Comparison of ENCODE assay signal across 12 cellular contexts in genomic region chr4:39614487-39615162, GRCh38. TPM values are rescaled to one million over a fixed set of nuclear protein-coding genes. Genes with fewer than 3 reads are reported as not detected.
DNase-seq lines count a peak whose midpoint lies in the region; ATAC-seq and TF ChIP-seq lines count a peak whose summit lies in the region.
"Had no signal": no experiment of that assay in that cellular context is flagged by ENCODE, and none has a peak within 500 bp of the region (broad histone marks: within the 10 kb centered on the region; RNA-seq: fewer than 3 reads in every experiment).

No MANE protein-coding gene starts in this region.

- TF ChIP-seq CTCF in GM06990 (IDR thresholded peaks at IDR 0.05; ENCODE audit: insufficient read depth, low read length, poor library complexity, severe bottlenecking) (no peak), PC-3 (conservative IDR thresholded peaks at IDR 0.05; ENCODE audit: low read depth, low read length) (no peak)

- CTCF ChIA-PET in PC-3 (lab: Charles Lee): no interaction called here

- H4K20me1 ChIP-seq in PC-3 (ENCODE audit: low read length): no peaks in the 10 kb centered on the region

- H3K36me3 ChIP-seq in GM06990 (ENCODE audit: control insufficient read depth, insufficient read depth, low read length) (no peaks in the 10 kb centered on the region), PC-3 (ENCODE audit: low read depth, low read length) (no peaks in the 10 kb centered on the region), skeletal muscle satellite cell (ENCODE audit: insufficient read depth, low read length) (peaks cover 4% of the 10 kb centered on the region)
- H3K36me3 ChIP-seq: vagina had no signal

- no peaks in the 10 kb centered on the region for H3F3A ChIP-seq in PC-3 (ENCODE audit: low read length, unreplicated experiment)

- POLR2A ChIA-PET in PC-3 (lab: Charles Lee; ENCODE audit: unreplicated experiment): interaction anchor here (0.6 kb wide), 1 partner anchor 24 kb away, joined by 5 read pairs; no protein-coding TSS in a partner anchor

- peak overlapping the region; percentile 41; the same call in 1 of the 2 replicates for H3K4me2 ChIP-seq in PC-3 (ENCODE audit: low read length)
- H3K4me2 ChIP-seq in skeletal muscle satellite cell (ENCODE audit: low read length): peak overlapping the region; percentile 21

- peaks cover 61% of the 10 kb centered on the region for H3K4me1 ChIP-seq in PC-3 (ENCODE audit: insufficient read depth, low read length)
- H3K4me1 ChIP-seq in skeletal muscle satellite cell (ENCODE audit: control insufficient read depth, insufficient read depth, low read length): peaks cover 66% of the 10 kb centered on the region

- no peaks in the 10 kb centered on the region for H3K79me2 ChIP-seq in PC-3 (ENCODE audit: low read length)

- H3K9me2 ChIP-seq in PC-3 (replicated peaks; ENCODE audit: low read length): no peaks in the 10 kb centered on the region

- no peak overlapping the region for H2AFZ ChIP-seq in PC-3 (ENCODE audit: low read length)

- BruUV-seq in PC-3 (replicated peaks; lab: Mats Ljungman, UMichigan): no TSS peak

- intact Hi-C loops in PC-3 (cut with micrococcal nuclease): no loop called here

- H3K9me3 ChIP-seq in PC-3 (ENCODE audit: low read length): no peaks in the 10 kb centered on the region
- H3K9me3 ChIP-seq in skeletal muscle satellite cell (replicated peaks; ENCODE audit: low read length): no peaks in the 10 kb centered on the region
- H3K9me3 ChIP-seq: vagina had no signal

- DNase-seq in GM06990 (ENCODE audit: extremely low read depth, insufficient read length) (no peak), PC-3 (peak; percentile 69), fibroblast of gingiva (ENCODE audit: low read depth) (peak; percentile 49), amygdala (lab: John Stamatoyannopoulos, UW) (no peak)
- DNase-seq: GDM1, NCI-H526, T-helper 17 cell had no signal

- H3K9ac ChIP-seq in PC-3 (ENCODE audit: low read length) (no peak overlapping the region), skeletal muscle satellite cell (ENCODE audit: low read depth, low read length) (no peak overlapping the region)

- no peaks in the 10 kb centered on the region for H3K27me3 ChIP-seq in GM06990 (replicated peaks; ENCODE audit: control insufficient read depth, insufficient read depth, low read length)
- no peaks in the 10 kb centered on the region for H3K27me3 ChIP-seq in PC-3 (ENCODE audit: low read length)
- no peaks in the 10 kb centered on the region for H3K27me3 ChIP-seq in skeletal muscle satellite cell (ENCODE audit: control insufficient read depth, insufficient read depth, low read length)
- H3K27me3 ChIP-seq: vagina had no signal

- H3K27ac ChIP-seq in PC-3 (ENCODE audit: low read length): peak overlapping the region; percentile 33
- H3K27ac ChIP-seq: vagina had no signal

- ATAC-seq in PC-3 (peak; percentile 51; the same call in 1 of the 2 replicates), GM18502 (IDR thresholded peaks at IDR 0.05; ENCODE audit: poor library complexity, unreplicated experiment) (no peak), GM19455 (IDR thresholded peaks at IDR 0.05; ENCODE audit: unreplicated experiment) (no peak), HG03097 (IDR thresholded peaks at IDR 0.05; ENCODE audit: low FRiP score, unreplicated experiment) (no peak)
- ATAC-seq: T-helper 17 cell had no signal

- H3K4me3 ChIP-seq in GM06990 (replicated peaks; ENCODE audit: low read depth, low read length) (peak overlapping the region; percentile 44), PC-3 (ENCODE audit: low read length) (no peak overlapping the region), skeletal muscle satellite cell (ENCODE audit: low read length) (no peak overlapping the region)
- H3K4me3 ChIP-seq: vagina had no signal

RNA-seq across cellular contexts. Expression of gene SMIM14, which starts 24.0 kb away (rescaled TPM):
- total RNA-seq in PC-3 (2014; rRNA removed): 3.3 and 4.8 TPM in 2 replicates
- 42.1 and 43.9 TPM in 2 replicates for total RNA-seq in skeletal muscle satellite cell (2012; rRNA removed)

Comparison
In these comparisons a context has a peak if more than half of its experiments do, and no peak if none do; other contexts are left out.
1. DNase-seq: peak in PC-3 (single experiment) and fibroblast of gingiva (single experiment); none in GM06990 (single experiment) and amygdala (0 of 56).